8 cellular contexts compared by ENCODE assay signal in genomic region chr1:77889240-77889637, GRCh38. TPM values are rescaled to one million over a fixed set of nuclear protein-coding genes. Genes with fewer than 3 reads are reported as not detected.
DNase-seq lines count a peak whose midpoint lies in the region; ATAC-seq and TF ChIP-seq lines count a peak whose summit lies in the region.

No MANE protein-coding gene starts in this region.

- H3K27me3 ChIP-seq in neuronal stem cell (ENCODE audit: control insufficient read depth in 3 of 3, insufficient read depth in 3 of 3, low read depth in 1 of 3, low read length in 3 of 3) = no peaks in the 10 kb centered on the region

- peak overlapping the region; percentile 54 for H3K4me3 Mint-ChIP-seq in activated naive CD4-positive, alpha-beta T cell treated with anti-CD3 and anti-CD28 coated beads, Interleukin-2, amount 10 ng/mL, durations not matched to agents 7 days and 5 days
- peak overlapping the region; percentile 80 for H3K4me3 Mint-ChIP-seq in T-helper 17 cell

- H3K4me3 ChIP-seq in foreskin fibroblast (ENCODE audit: low read depth in 1 of 2, low read length in 2 of 2) = peak overlapping the region; percentile 86 to 95
- peak overlapping the region; percentile 94 to 97 for H3K4me3 ChIP-seq in neuronal stem cell (ENCODE audit: low read length in 2 of 2)

- no peak overlapping the region for H2BK5ac ChIP-seq in neuronal stem cell (ENCODE audit: low read length)

- H3K36me3 Mint-ChIP-seq in activated naive CD4-positive, alpha-beta T cell treated with anti-CD3 and anti-CD28 coated beads, Interleukin-2, amount 10 ng/mL, durations not matched to agents 7 days and 5 days = no peaks in the 10 kb centered on the region
- H3K36me3 Mint-ChIP-seq in T-helper 17 cell (ENCODE audit: low read depth) = peaks cover 8% of the 10 kb centered on the region

- no peaks in the 10 kb centered on the region for H3K9me3 Mint-ChIP-seq in activated naive CD4-positive, alpha-beta T cell treated with anti-CD3 and anti-CD28 coated beads, Interleukin-2, amount 10 ng/mL, durations not matched to agents 7 days and 5 days

- no peak for TF ChIP-seq CTCF in foreskin fibroblast (IDR thresholded peaks at IDR 0.05; ENCODE audit: low read depth, low read length)

- H3K18ac ChIP-seq in neuronal stem cell (ENCODE audit: low read length) = peak overlapping the region; percentile 99

- H4K8ac ChIP-seq in neuronal stem cell (ENCODE audit: low read depth, low read length) = no peak overlapping the region

- peak overlapping the region; percentile 96 for H3K27ac ChIP-seq in neuronal stem cell (replicated peaks; ENCODE audit: low read length)

- no peaks in the 10 kb centered on the region for H3K36me3 ChIP-seq in neuronal stem cell (replicated peaks in 1 of 2; ENCODE audit: control insufficient read depth in 2 of 2, insufficient read depth in 2 of 2, low read length in 2 of 2)

- no peak overlapping the region for H3K23ac ChIP-seq in neuronal stem cell (ENCODE audit: low read depth, low read length, poor library complexity)

- peak overlapping the region; percentile 100 for H2AFZ ChIP-seq in neuronal stem cell (ENCODE audit: low read length)

- H3K14ac ChIP-seq in neuronal stem cell (ENCODE audit: low read length) = no peak overlapping the region

- no peak overlapping the region for H2BK15ac ChIP-seq in neuronal stem cell (ENCODE audit: low read length)

- H3K9ac ChIP-seq in neuronal stem cell (ENCODE audit: low read depth, low read length, poor library complexity) = peak overlapping the region; percentile 94

- no peaks in the 10 kb centered on the region for H3K79me1 ChIP-seq in neuronal stem cell (ENCODE audit: low read depth, low read length)

- peak overlapping the region; percentile 91 for H2BK120ac ChIP-seq in neuronal stem cell (ENCODE audit: low read depth, low read length)

- H4K91ac ChIP-seq in neuronal stem cell (ENCODE audit: low read depth, low read length, poor library complexity) = no peak overlapping the region

- no peaks in the 10 kb centered on the region for H3K9me3 ChIP-seq in T-helper 17 cell (ENCODE audit: control insufficient read depth, low read length, poor library complexity, severe bottlenecking)
- H3K9me3 ChIP-seq in neuronal stem cell (replicated peaks in 1 of 2; ENCODE audit: control insufficient read depth in 2 of 2, insufficient read depth in 1 of 2, low read depth in 1 of 2, low read length in 2 of 2) = no peaks in the 10 kb centered on the region

- no peak for ATAC-seq in T-helper 17 cell
- ATAC-seq in GM19035 (IDR thresholded peaks at IDR 0.05; ENCODE audit: unreplicated experiment) = no peak

- H3K4me1 Mint-ChIP-seq in activated naive CD4-positive, alpha-beta T cell treated with anti-CD3 and anti-CD28 coated beads, Interleukin-2, amount 10 ng/mL, durations not matched to agents 7 days and 5 days = peaks cover 6% of the 10 kb centered on the region
- H3K4me1 Mint-ChIP-seq in T-helper 17 cell = peaks cover 4% of the 10 kb centered on the region

- H3K27me3 Mint-ChIP-seq in activated naive CD4-positive, alpha-beta T cell treated with anti-CD3 and anti-CD28 coated beads, Interleukin-2, amount 10 ng/mL, durations not matched to agents 7 days and 5 days = peaks cover 36% of the 10 kb centered on the region
- peaks cover 13% of the 10 kb centered on the region for H3K27me3 Mint-ChIP-seq in T-helper 17 cell

- no peak overlapping the region for H3K4ac ChIP-seq in neuronal stem cell (ENCODE audit: low read length)

- H3K4me2 ChIP-seq in neuronal stem cell (ENCODE audit: insufficient read depth, low read length, poor library complexity, severe bottlenecking) = peak overlapping the region; percentile 83

- H2BK12ac ChIP-seq in neuronal stem cell (ENCODE audit: low read length) = no peak overlapping the region

- no CpG with 5 or more reads among the region's 9 CpGs for whole genome bisulfite sequencing in neuronal stem cell (ENCODE audit: extremely low coverage in 2 of 2, insufficient read length in 2 of 2, insufficient replicate concordance in 1 of 2), 2 donors

- H3K27ac Mint-ChIP-seq in activated naive CD4-positive, alpha-beta T cell treated with anti-CD3 and anti-CD28 coated beads, Interleukin-2, amount 10 ng/mL, durations not matched to agents 7 days and 5 days = no peak overlapping the region
- H3K27ac Mint-ChIP-seq in T-helper 17 cell = no peak overlapping the region

- CTCF ChIA-PET in activated naive CD4-positive, alpha-beta T cell treated with anti-CD3 and anti-CD28 coated beads, Interleukin-2, amount 10 ng/mL, durations not matched to agents 7 days and 5 days (lab: Charles Lee) = no interaction called here

- peaks cover 5 to 6% of the 10 kb centered on the region in 2 donors for H3K4me1 ChIP-seq in neuronal stem cell (ENCODE audit: control insufficient read depth in 2 of 2, insufficient read depth in 1 of 2, low read depth in 1 of 2, low read length in 2 of 2)

- no peak overlapping the region for H2AK5ac ChIP-seq in neuronal stem cell (ENCODE audit: low read depth, low read length)

- no peak for DNase-seq in activated naive CD4-positive, alpha-beta T cell treated with anti-CD3 and anti-CD28 coated beads, Interleukin-2, amount 10 ng/mL, durations not matched to agents 7 days and 5 days
- DNase-seq in activated naive CD4-positive, alpha-beta T cell (lab: John Stamatoyannopoulos, UW) = no peak
- DNase-seq in T-helper 17 cell = no peak
- DNase-seq in foreskin fibroblast = peak; percentile 54 to 81
- peak; percentile 33 for DNase-seq in neuronal stem cell (ENCODE audit: low spot score)
- no peak for DNase-seq in GM19240 (ENCODE audit: insufficient read length, low spot score)
- DNase-seq in NCI-H1048 (lab: John Stamatoyannopoulos, UW) = no peak

RNA-seq across cellular contexts. Expression of gene NEXN, which starts 0.8 kb away (rescaled TPM):
- 1 to 10 TPM in 1 of 2 donors, under 1 TPM in 1; 0.90 to 4.5 TPM for total RNA-seq in T-helper 17 cell
- 18.3 TPM for polyA plus RNA-seq in neuronal stem cell (2013, experiment 1 of 2)
- 19.5 TPM for polyA plus RNA-seq in neuronal stem cell (2013, experiment 2 of 2)

Comparison
In these comparisons a context has a peak if more than half of its experiments do, and no peak if none do; other contexts are left out.
1. DNase-seq: peak in foreskin fibroblast (2 of 2) and neuronal stem cell (single experiment); none in activated naive CD4-positive, alpha-beta T cell treated with anti-CD3 and anti-CD28 coated beads, Interleukin-2, amount 10 ng/mL, durations not matched to agents 7 days and 5 days (single experiment), activated naive CD4-positive, alpha-beta T cell (0 of 4), T-helper 17 cell (0 of 3), GM19240 (single experiment) and NCI-H1048 (single experiment).